33 cellular contexts compared by ENCODE assay signal in genomic region chr9:6667080-6667479, GRCh38. TPM values are rescaled to one million over a fixed set of nuclear protein-coding genes. Genes with fewer than 3 reads are reported as not detected.
"Had no signal": no experiment of that assay in that cellular context is flagged by ENCODE, and none has a peak within 500 bp of the region (broad histone marks: within the 10 kb centered on the region; RNA-seq: fewer than 3 reads in every experiment).

No MANE protein-coding gene starts in this region.

- H3K4me1 Mint-ChIP-seq: activated CD4-positive, alpha-beta T cell treated with anti-CD3 and anti-CD28 coated beads for 36 hours; activated CD4-positive, alpha-beta T cell treated with anti-CD3 and anti-CD28 coated beads, Interleukin-2, amount 10 ng/mL, durations not matched to agents 7 days and 5 days had no signal

- H3K4me3 ChIP-seq: adrenal gland, body of pancreas, breast epithelium had no signal

- H3K27me3 ChIP-seq: adrenal gland, body of pancreas, brain microvascular endothelial cell, breast epithelium had no signal

- H3K4me3 Mint-ChIP-seq: activated CD4-positive, alpha-beta memory T cell treated with anti-CD3 and anti-CD28 coated beads, Interleukin-2, amount 10 ng/mL, durations not matched to agents 7 days and 5 days; activated CD4-positive, alpha-beta T cell treated with anti-CD3 and anti-CD28 coated beads for 36 hours; activated CD4-positive, alpha-beta T cell treated with anti-CD3 and anti-CD28 coated beads, Interleukin-2, amount 10 ng/mL, durations not matched to agents 7 days and 5 days; activated CD8-positive, alpha-beta memory T cell treated with anti-CD3 and anti-CD28 coated beads, Interleukin-2, amount 10 ng/mL, durations not matched to agents 7 days and 5 days; activated CD8-positive, alpha-beta T cell treated with anti-CD3 and anti-CD28 coated beads, Interleukin-2, amount 10 ng/mL, durations not matched to agents 7 days and 5 days; activated naive CD4-positive, alpha-beta T cell treated with anti-CD3 and anti-CD28 coated beads for 36 hours; activated naive CD8-positive, alpha-beta T cell treated with anti-CD3 and anti-CD28 coated beads for 36 hours; activated T-cell treated with anti-CD3 and anti-CD28 coated beads, Interleukin-2, amount 50 U/mL, for 24 hours; T-helper 1 cell treated with Interleukin-12 subunit alpha and Interleukin-12 subunit beta and Interleukin-4 antibody, amounts not matched to agents 30 μg/mL and 1 μg/mL, for 36 hours; T-helper 2 cell treated with Interferon-gamma antibody and Interleukin-4, amounts not matched to agents 5 μg/mL and 100 μg/mL, for 36 hours had no signal

- H3K36me3 Mint-ChIP-seq: activated CD8-positive, alpha-beta memory T cell treated with anti-CD3 and anti-CD28 coated beads, Interleukin-2, amount 10 ng/mL, durations not matched to agents 7 days and 5 days; activated naive CD4-positive, alpha-beta T cell treated with anti-CD3 and anti-CD28 coated beads, Interleukin-2, amount 50 U/mL, for 72 hours; activated naive CD8-positive, alpha-beta T cell treated with anti-CD3 and anti-CD28 coated beads for 36 hours had no signal

- ATAC-seq: activated CD4-positive, alpha-beta T cell treated with anti-CD3 and anti-CD28 coated beads for 36 hours; activated CD4-positive, CD25-positive, alpha-beta regulatory T cell treated with anti-CD3 and anti-CD28 coated beads, Interleukin-2, amount 50 U/mL, for 24 hours; activated CD8-positive, alpha-beta memory T cell treated with anti-CD3 and anti-CD28 coated beads, Interleukin-2, amount 10 ng/mL, durations not matched to agents 7 days and 5 days; activated CD8-positive, alpha-beta T cell treated with anti-CD3 and anti-CD28 coated beads, Interleukin-2, amount 10 ng/mL, durations not matched to agents 7 days and 5 days; activated naive CD4-positive, alpha-beta T cell treated with anti-CD3 and anti-CD28 coated beads, Interleukin-2, amount 50 U/mL, for 72 hours; body of pancreas had no signal

- H3K27me3 Mint-ChIP-seq: activated CD4-positive, alpha-beta memory T cell treated with anti-CD3 and anti-CD28 coated beads, Interleukin-2, amount 10 ng/mL, durations not matched to agents 7 days and 5 days; activated CD4-positive, alpha-beta T cell treated with anti-CD3 and anti-CD28 coated beads for 36 hours; activated CD4-positive, alpha-beta T cell treated with anti-CD3 and anti-CD28 coated beads, Interleukin-2, amount 10 ng/mL, durations not matched to agents 7 days and 5 days; activated naive CD8-positive, alpha-beta T cell treated with anti-CD3 and anti-CD28 coated beads for 36 hours; activated T-cell treated with anti-CD3 and anti-CD28 coated beads, Interleukin-2, amount 50 U/mL, for 24 hours had no signal

- H3K27ac ChIP-seq: adrenal gland, body of pancreas, brain microvascular endothelial cell, breast epithelium, VCaP had no signal

- H3K4me1 ChIP-seq: adrenal gland, breast epithelium had no signal

- FAIRE-seq: astrocyte had no signal

- H3K36me3 ChIP-seq: adrenal gland, brain microvascular endothelial cell, breast epithelium had no signal

- DNase-seq: activated CD4-positive, alpha-beta memory T cell treated with anti-CD3 and anti-CD28 coated beads, Interleukin-2, amount 10 ng/mL, durations not matched to agents 7 days and 5 days; activated CD4-positive, alpha-beta T cell treated with anti-CD3 and anti-CD28 coated beads for 1 hour; activated CD4-positive, alpha-beta T cell treated with anti-CD3 and anti-CD28 coated beads for 36 hours; activated CD4-positive, alpha-beta T cell treated with anti-CD3 and anti-CD28 coated beads for 48 hours; activated CD4-positive, alpha-beta T cell treated with anti-CD3 and anti-CD28 coated beads, Interleukin-2, amount 10 ng/mL, durations not matched to agents 7 days and 5 days; activated CD4-positive, alpha-beta T cell treated with anti-CD3 and anti-CD28 coated beads, Interleukin-2, amount 50 U/mL, for 48 hours; activated CD4-positive, CD25-positive, alpha-beta regulatory T cell; activated CD8-positive, alpha-beta memory T cell treated with anti-CD3 and anti-CD28 coated beads for 24 hours; activated CD8-positive, alpha-beta memory T cell treated with anti-CD3 and anti-CD28 coated beads, Interleukin-2, amount 10 ng/mL, durations not matched to agents 7 days and 5 days; activated CD8-positive, alpha-beta memory T cell treated with anti-CD3 and anti-CD28 coated beads, Interleukin-2, amount 50 U/mL, for 48 hours; activated CD8-positive, alpha-beta T cell treated with anti-CD3 and anti-CD28 coated beads, Interleukin-2, amount 10 ng/mL, durations not matched to agents 7 days and 5 days; activated effector memory CD4-positive, alpha-beta T cell treated with Interleukin-2 at 50 U/mL for 16 hours; activated gamma-delta T cell; activated naive CD4-positive, alpha-beta T cell treated with anti-CD3 and anti-CD28 coated beads for 36 hours; activated naive CD4-positive, alpha-beta T cell treated with anti-CD3 and anti-CD28 coated beads, Interleukin-2, amount 50 U/mL, for 16 hours; activated naive CD8-positive, alpha-beta T cell treated with anti-CD3 and anti-CD28 coated beads for 36 hours; activated T-cell treated with anti-CD3 and anti-CD28 coated beads, Interleukin-2, amount 50 U/mL, for 24 hours; adrenal gland; amniotic stem cell; aorta; body of pancreas; central memory CD4-positive, alpha-beta T cell; T-helper 1 cell; T-helper 9 cell had no signal

- H3K9me3 Mint-ChIP-seq: activated CD4-positive, alpha-beta memory T cell treated with anti-CD3 and anti-CD28 coated beads, Interleukin-2, amount 10 ng/mL, durations not matched to agents 7 days and 5 days; activated CD4-positive, alpha-beta T cell treated with anti-CD3 and anti-CD28 coated beads, Interleukin-2, amount 10 ng/mL, durations not matched to agents 7 days and 5 days; activated naive CD4-positive, alpha-beta T cell treated with anti-CD3 and anti-CD28 coated beads for 36 hours; activated naive CD4-positive, alpha-beta T cell treated with anti-CD3 and anti-CD28 coated beads, Interleukin-2, amount 50 U/mL, for 72 hours; activated naive CD8-positive, alpha-beta T cell treated with anti-CD3 and anti-CD28 coated beads for 36 hours; activated T-cell treated with anti-CD3 and anti-CD28 coated beads, Interleukin-2, amount 50 U/mL, for 24 hours; activated T-helper 2 cell treated with anti-CD3 and anti-CD28 coated beads, Interferon-gamma antibody, Interleukin-2, Interleukin-4, amounts not matched to agents 10 μg/mL and 5 μg/mL and 100 μg/mL, durations not matched to agents 14 hours and 24 hours and 36 hours; T-helper 1 cell treated with Interleukin-12 subunit alpha and Interleukin-12 subunit beta and Interleukin-4 antibody, amounts not matched to agents 30 μg/mL and 1 μg/mL, for 36 hours; T-helper 2 cell treated with Interferon-gamma antibody and Interleukin-4, amounts not matched to agents 5 μg/mL and 100 μg/mL, for 36 hours had no signal

- H3K9me3 ChIP-seq: adrenal gland, body of pancreas, breast epithelium had no signal

- H3K27ac Mint-ChIP-seq: activated CD4-positive, alpha-beta memory T cell treated with anti-CD3 and anti-CD28 coated beads, Interleukin-2, amount 10 ng/mL, durations not matched to agents 7 days and 5 days; activated CD4-positive, alpha-beta T cell treated with anti-CD3 and anti-CD28 coated beads for 36 hours; activated CD4-positive, alpha-beta T cell treated with anti-CD3 and anti-CD28 coated beads, Interleukin-2, amount 10 ng/mL, durations not matched to agents 7 days and 5 days; activated CD8-positive, alpha-beta memory T cell treated with anti-CD3 and anti-CD28 coated beads, Interleukin-2, amount 10 ng/mL, durations not matched to agents 7 days and 5 days; activated CD8-positive, alpha-beta T cell treated with anti-CD3 and anti-CD28 coated beads, Interleukin-2, amount 10 ng/mL, durations not matched to agents 7 days and 5 days; activated naive CD4-positive, alpha-beta T cell treated with anti-CD3 and anti-CD28 coated beads for 36 hours; activated naive CD4-positive, alpha-beta T cell treated with anti-CD3 and anti-CD28 coated beads, Interleukin-2, amount 50 U/mL, for 72 hours; activated naive CD8-positive, alpha-beta T cell treated with anti-CD3 and anti-CD28 coated beads for 36 hours; activated T-cell treated with anti-CD3 and anti-CD28 coated beads, Interleukin-2, amount 50 U/mL, for 24 hours; activated T-helper 2 cell treated with anti-CD3 and anti-CD28 coated beads, Interferon-gamma antibody, Interleukin-2, Interleukin-4, amounts not matched to agents 10 μg/mL and 5 μg/mL and 100 μg/mL, durations not matched to agents 14 hours and 24 hours and 36 hours; T-helper 1 cell treated with Interleukin-12 subunit alpha and Interleukin-12 subunit beta and Interleukin-4 antibody, amounts not matched to agents 30 μg/mL and 1 μg/mL, for 36 hours; T-helper 2 cell treated with Interferon-gamma antibody and Interleukin-4, amounts not matched to agents 5 μg/mL and 100 μg/mL, for 36 hours had no signal

RNA-seq across cellular contexts. Expression of gene GLDC, which starts 21.6 kb away (rescaled TPM):
- total RNA-seq: body of pancreas had no signal
